ENCODE assay signal across 1 cellular context in the genomic region with DNA sequence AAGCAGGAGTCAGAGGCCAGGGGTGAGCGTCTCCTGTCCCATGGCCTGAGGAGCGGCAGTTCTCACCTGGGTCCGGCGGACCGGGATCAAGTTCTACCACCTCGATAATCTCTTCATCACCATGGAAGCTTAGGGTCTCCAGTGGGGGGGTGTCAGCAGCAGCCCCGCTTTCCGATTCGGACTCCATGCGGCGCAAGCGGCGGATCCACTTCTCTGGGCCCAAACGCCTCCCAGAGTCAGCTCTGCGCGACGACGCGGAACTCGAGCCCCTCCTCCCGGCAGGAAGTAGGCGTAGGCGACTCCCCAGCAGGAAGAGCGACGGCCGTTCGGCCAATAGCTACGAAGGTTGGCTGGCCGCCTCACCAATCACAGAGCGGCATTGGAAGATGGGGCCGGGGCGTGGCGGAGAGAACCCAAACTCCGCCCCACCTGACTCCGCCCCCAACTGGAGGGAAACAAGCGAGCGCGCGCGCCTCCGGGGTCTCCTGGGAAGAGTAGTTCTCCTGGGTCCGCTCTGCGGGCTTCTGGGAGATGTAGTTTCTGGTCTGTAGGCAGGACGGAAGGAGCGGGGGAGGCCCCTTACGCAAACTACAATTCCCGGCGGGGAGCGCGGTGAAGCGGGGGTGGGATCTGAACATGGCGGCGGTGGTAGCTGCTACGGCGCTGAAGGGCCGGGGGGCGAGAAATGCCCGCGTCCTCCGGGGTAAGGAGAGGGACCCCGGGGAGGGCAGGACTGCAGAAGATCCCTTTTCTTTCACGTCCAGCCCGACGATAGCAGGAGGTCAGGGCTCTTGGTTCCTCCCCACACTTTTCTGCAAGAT.
TF ChIP-seq lines count a peak whose summit lies in the region.

A gene with protein sequence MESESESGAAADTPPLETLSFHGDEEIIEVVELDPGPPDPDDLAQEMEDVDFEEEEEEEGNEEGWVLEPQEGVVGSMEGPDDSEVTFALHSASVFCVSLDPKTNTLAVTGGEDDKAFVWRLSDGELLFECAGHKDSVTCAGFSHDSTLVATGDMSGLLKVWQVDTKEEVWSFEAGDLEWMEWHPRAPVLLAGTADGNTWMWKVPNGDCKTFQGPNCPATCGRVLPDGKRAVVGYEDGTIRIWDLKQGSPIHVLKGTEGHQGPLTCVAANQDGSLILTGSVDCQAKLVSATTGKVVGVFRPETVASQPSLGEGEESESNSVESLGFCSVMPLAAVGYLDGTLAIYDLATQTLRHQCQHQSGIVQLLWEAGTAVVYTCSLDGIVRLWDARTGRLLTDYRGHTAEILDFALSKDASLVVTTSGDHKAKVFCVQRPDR (minus strand): TSS at position 238 of the 821 bp plus-strand sequence. CDS start 51 bp downstream, at position 187.
A gene with protein sequence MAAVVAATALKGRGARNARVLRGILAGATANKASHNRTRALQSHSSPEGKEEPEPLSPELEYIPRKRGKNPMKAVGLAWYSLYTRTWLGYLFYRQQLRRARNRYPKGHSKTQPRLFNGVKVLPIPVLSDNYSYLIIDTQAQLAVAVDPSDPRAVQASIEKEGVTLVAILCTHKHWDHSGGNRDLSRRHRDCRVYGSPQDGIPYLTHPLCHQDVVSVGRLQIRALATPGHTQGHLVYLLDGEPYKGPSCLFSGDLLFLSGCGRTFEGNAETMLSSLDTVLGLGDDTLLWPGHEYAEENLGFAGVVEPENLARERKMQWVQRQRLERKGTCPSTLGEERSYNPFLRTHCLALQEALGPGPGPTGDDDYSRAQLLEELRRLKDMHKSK (plus strand): TSS at position 620 of the 821 bp plus-strand sequence. CDS start 17 bp downstream, at position 637.

TF ChIP-seq in K562, 482 proteins besides CTCF, POLR2A, EP300 and RAD21 (continued from another document and continues in another):
- TF ChIP-seq, protein P1, sequence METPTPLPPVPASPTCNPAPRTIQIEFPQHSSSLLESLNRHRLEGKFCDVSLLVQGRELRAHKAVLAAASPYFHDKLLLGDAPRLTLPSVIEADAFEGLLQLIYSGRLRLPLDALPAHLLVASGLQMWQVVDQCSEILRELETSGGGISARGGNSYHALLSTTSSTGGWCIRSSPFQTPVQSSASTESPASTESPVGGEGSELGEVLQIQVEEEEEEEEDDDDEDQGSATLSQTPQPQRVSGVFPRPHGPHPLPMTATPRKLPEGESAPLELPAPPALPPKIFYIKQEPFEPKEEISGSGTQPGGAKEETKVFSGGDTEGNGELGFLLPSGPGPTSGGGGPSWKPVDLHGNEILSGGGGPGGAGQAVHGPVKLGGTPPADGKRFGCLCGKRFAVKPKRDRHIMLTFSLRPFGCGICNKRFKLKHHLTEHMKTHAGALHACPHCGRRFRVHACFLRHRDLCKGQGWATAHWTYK (CRISPR knock-in tag; IDR thresholded peaks at IDR 0.05), result no peak; the same call in 1 of the 2 replicates
- TF ChIP-seq, protein P2, sequence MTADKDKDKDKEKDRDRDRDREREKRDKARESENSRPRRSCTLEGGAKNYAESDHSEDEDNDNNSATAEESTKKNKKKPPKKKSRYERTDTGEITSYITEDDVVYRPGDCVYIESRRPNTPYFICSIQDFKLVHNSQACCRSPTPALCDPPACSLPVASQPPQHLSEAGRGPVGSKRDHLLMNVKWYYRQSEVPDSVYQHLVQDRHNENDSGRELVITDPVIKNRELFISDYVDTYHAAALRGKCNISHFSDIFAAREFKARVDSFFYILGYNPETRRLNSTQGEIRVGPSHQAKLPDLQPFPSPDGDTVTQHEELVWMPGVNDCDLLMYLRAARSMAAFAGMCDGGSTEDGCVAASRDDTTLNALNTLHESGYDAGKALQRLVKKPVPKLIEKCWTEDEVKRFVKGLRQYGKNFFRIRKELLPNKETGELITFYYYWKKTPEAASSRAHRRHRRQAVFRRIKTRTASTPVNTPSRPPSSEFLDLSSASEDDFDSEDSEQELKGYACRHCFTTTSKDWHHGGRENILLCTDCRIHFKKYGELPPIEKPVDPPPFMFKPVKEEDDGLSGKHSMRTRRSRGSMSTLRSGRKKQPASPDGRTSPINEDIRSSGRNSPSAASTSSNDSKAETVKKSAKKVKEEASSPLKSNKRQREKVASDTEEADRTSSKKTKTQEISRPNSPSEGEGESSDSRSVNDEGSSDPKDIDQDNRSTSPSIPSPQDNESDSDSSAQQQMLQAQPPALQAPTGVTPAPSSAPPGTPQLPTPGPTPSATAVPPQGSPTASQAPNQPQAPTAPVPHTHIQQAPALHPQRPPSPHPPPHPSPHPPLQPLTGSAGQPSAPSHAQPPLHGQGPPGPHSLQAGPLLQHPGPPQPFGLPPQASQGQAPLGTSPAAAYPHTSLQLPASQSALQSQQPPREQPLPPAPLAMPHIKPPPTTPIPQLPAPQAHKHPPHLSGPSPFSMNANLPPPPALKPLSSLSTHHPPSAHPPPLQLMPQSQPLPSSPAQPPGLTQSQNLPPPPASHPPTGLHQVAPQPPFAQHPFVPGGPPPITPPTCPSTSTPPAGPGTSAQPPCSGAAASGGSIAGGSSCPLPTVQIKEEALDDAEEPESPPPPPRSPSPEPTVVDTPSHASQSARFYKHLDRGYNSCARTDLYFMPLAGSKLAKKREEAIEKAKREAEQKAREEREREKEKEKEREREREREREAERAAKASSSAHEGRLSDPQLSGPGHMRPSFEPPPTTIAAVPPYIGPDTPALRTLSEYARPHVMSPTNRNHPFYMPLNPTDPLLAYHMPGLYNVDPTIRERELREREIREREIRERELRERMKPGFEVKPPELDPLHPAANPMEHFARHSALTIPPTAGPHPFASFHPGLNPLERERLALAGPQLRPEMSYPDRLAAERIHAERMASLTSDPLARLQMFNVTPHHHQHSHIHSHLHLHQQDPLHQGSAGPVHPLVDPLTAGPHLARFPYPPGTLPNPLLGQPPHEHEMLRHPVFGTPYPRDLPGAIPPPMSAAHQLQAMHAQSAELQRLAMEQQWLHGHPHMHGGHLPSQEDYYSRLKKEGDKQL (CRISPR knock-in tag; IDR thresholded peaks at IDR 0.05; ENCODE audit: borderline replicate concordance), result no peak
- TF ChIP-seq, protein P3, sequence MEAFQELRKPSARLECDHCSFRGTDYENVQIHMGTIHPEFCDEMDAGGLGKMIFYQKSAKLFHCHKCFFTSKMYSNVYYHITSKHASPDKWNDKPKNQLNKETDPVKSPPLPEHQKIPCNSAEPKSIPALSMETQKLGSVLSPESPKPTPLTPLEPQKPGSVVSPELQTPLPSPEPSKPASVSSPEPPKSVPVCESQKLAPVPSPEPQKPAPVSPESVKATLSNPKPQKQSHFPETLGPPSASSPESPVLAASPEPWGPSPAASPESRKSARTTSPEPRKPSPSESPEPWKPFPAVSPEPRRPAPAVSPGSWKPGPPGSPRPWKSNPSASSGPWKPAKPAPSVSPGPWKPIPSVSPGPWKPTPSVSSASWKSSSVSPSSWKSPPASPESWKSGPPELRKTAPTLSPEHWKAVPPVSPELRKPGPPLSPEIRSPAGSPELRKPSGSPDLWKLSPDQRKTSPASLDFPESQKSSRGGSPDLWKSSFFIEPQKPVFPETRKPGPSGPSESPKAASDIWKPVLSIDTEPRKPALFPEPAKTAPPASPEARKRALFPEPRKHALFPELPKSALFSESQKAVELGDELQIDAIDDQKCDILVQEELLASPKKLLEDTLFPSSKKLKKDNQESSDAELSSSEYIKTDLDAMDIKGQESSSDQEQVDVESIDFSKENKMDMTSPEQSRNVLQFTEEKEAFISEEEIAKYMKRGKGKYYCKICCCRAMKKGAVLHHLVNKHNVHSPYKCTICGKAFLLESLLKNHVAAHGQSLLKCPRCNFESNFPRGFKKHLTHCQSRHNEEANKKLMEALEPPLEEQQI (IDR thresholded peaks at IDR 0.05), result no peak
- TF ChIP-seq, protein P4, sequence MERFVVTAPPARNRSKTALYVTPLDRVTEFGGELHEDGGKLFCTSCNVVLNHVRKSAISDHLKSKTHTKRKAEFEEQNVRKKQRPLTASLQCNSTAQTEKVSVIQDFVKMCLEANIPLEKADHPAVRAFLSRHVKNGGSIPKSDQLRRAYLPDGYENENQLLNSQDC (CRISPR knock-in tag; IDR thresholded peaks at IDR 0.05), result no peak
- TF ChIP-seq, protein P5, sequence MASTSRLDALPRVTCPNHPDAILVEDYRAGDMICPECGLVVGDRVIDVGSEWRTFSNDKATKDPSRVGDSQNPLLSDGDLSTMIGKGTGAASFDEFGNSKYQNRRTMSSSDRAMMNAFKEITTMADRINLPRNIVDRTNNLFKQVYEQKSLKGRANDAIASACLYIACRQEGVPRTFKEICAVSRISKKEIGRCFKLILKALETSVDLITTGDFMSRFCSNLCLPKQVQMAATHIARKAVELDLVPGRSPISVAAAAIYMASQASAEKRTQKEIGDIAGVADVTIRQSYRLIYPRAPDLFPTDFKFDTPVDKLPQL (IDR thresholded peaks at IDR 0.05; ENCODE audit: extremely low read depth, insufficient read length), result no peak
- TF ChIP-seq ETV5 (CRISPR knock-in tag; IDR thresholded peaks at IDR 0.05; ENCODE audit: low read depth) (no peak; the same call in 1 of the 2 replicates), ZNF184 (CRISPR knock-in tag; IDR thresholded peaks at IDR 0.05) (no peak), MEF2D (tag; conservative IDR thresholded peaks at IDR 0.05; ENCODE audit: low read depth) (no peak), POLR3A (IDR thresholded peaks at IDR 0.05; ENCODE audit: borderline replicate concordance, extremely low read depth, insufficient read depth, insufficient read length) (no peak), FOXK2 (conservative IDR thresholded peaks at IDR 0.05 in 1 of 2, IDR thresholded peaks at IDR 0.05 in 1 of 2; ENCODE audit: low read depth in 2 of 2) (peak; percentile 97 to 98), ZFX (CRISPR knock-in tag; IDR thresholded peaks at IDR 0.05) (peak; percentile 90), ZNF165 (CRISPR knock-in tag; IDR thresholded peaks at IDR 0.05; ENCODE audit: borderline replicate concordance) (no peak), KHSRP (IDR thresholded peaks at IDR 0.05) (no peak), TEAD4 (IDR thresholded peaks at IDR 0.05; ENCODE audit: low read length) (no peak), TEAD4 (CRISPR knock-in tag; IDR thresholded peaks at IDR 0.05; ENCODE audit: borderline replicate concordance) (no peak), ZNF583 (CRISPR knock-in tag; IDR thresholded peaks at IDR 0.05) (no peak), IFI16 (CRISPR knock-in tag; IDR thresholded peaks at IDR 0.05) (no peak), BRCA1 (IDR thresholded peaks at IDR 0.05) (no peak), BRCA1 (CRISPR knock-in tag; IDR thresholded peaks at IDR 0.05) (no peak), CREB1 (IDR thresholded peaks at IDR 0.05) (peak; percentile 83), CREB1 (CRISPR knock-in tag; IDR thresholded peaks at IDR 0.05) (peak; percentile 89), RFX7 (CRISPR knock-in tag; IDR thresholded peaks at IDR 0.05) (no peak), JUNB (CRISPR knock-in tag; conservative IDR thresholded peaks at IDR 0.05) (no peak), MCM7 (IDR thresholded peaks at IDR 0.05) (no peak), CBFB (CRISPR knock-in tag; IDR thresholded peaks at IDR 0.05) (no peak), FOXM1 (IDR thresholded peaks at IDR 0.05; ENCODE audit: low read depth) (no peak), FOXM1 (CRISPR knock-in tag; IDR thresholded peaks at IDR 0.05; ENCODE audit: low read depth) (no peak), MECOM (CRISPR knock-in tag; IDR thresholded peaks at IDR 0.05) (no peak), ATF1 (CRISPR knock-in tag; IDR thresholded peaks at IDR 0.05) (no peak; the same call in 1 of the 2 replicates), ATF1 (tag; IDR thresholded peaks at IDR 0.05) (peak; percentile 89), PCBP2 (IDR thresholded peaks at IDR 0.05; ENCODE audit: low read depth, low read length, poor library complexity, severe bottlenecking) (no peak), HIVEP1 (CRISPR knock-in tag; IDR thresholded peaks at IDR 0.05) (no peak), ZNF75A (CRISPR knock-in tag; IDR thresholded peaks at IDR 0.05) (no peak)
- TF ChIP-seq, protein P6, sequence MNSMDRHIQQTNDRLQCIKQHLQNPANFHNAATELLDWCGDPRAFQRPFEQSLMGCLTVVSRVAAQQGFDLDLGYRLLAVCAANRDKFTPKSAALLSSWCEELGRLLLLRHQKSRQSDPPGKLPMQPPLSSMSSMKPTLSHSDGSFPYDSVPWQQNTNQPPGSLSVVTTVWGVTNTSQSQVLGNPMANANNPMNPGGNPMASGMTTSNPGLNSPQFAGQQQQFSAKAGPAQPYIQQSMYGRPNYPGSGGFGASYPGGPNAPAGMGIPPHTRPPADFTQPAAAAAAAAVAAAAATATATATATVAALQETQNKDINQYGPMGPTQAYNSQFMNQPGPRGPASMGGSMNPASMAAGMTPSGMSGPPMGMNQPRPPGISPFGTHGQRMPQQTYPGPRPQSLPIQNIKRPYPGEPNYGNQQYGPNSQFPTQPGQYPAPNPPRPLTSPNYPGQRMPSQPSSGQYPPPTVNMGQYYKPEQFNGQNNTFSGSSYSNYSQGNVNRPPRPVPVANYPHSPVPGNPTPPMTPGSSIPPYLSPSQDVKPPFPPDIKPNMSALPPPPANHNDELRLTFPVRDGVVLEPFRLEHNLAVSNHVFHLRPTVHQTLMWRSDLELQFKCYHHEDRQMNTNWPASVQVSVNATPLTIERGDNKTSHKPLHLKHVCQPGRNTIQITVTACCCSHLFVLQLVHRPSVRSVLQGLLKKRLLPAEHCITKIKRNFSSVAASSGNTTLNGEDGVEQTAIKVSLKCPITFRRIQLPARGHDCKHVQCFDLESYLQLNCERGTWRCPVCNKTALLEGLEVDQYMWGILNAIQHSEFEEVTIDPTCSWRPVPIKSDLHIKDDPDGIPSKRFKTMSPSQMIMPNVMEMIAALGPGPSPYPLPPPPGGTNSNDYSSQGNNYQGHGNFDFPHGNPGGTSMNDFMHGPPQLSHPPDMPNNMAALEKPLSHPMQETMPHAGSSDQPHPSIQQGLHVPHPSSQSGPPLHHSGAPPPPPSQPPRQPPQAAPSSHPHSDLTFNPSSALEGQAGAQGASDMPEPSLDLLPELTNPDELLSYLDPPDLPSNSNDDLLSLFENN (IDR thresholded peaks at IDR 0.05; ENCODE audit: low read depth in 2 of 2, low read length in 2 of 2), result no peak
- TF ChIP-seq, protein P7, sequence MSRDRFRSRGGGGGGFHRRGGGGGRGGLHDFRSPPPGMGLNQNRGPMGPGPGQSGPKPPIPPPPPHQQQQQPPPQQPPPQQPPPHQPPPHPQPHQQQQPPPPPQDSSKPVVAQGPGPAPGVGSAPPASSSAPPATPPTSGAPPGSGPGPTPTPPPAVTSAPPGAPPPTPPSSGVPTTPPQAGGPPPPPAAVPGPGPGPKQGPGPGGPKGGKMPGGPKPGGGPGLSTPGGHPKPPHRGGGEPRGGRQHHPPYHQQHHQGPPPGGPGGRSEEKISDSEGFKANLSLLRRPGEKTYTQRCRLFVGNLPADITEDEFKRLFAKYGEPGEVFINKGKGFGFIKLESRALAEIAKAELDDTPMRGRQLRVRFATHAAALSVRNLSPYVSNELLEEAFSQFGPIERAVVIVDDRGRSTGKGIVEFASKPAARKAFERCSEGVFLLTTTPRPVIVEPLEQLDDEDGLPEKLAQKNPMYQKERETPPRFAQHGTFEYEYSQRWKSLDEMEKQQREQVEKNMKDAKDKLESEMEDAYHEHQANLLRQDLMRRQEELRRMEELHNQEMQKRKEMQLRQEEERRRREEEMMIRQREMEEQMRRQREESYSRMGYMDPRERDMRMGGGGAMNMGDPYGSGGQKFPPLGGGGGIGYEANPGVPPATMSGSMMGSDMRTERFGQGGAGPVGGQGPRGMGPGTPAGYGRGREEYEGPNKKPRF (IDR thresholded peaks at IDR 0.05; ENCODE audit: low read depth, low read length), result no peak
